In genomic region chr11:62546937-62547625, GRCh38 we compare ENCODE assay signal across 8 cellular contexts. TPM values are rescaled to one million over a fixed set of nuclear protein-coding genes. Genes with fewer than 3 reads are reported as not detected.
A peak's percentile ranks its signal among the peaks of the same experiment; 100 is the strongest.
DNase-seq lines count a peak whose midpoint lies in the region; TF ChIP-seq lines count a peak whose summit lies in the region.

No MANE protein-coding gene starts in this region.

- H3K4ac ChIP-seq in mesenchymal stem cell (ENCODE audit: low read depth in 1 of 2, low read length in 2 of 2) = peak overlapping the region; percentile 37 to 91

- peak overlapping the region in 1 of 2 experiments; percentile 76 for H3K14ac ChIP-seq in mesenchymal stem cell (ENCODE audit: low read length in 2 of 2)

- H3K36me3 ChIP-seq in BJ (ENCODE audit: control insufficient read depth, insufficient read depth, low read length) (peaks cover 3% of the 10 kb centered on the region; the same call in 1 of the 2 replicates), MG63 (peaks cover 26% of the 10 kb centered on the region), colonic mucosa (no peaks in the 10 kb centered on the region), mesenchymal stem cell (ENCODE audit: control insufficient read depth in 1 of 2, insufficient read depth in 2 of 2, low read depth in 1 of 2, low read length in 2 of 2) (peaks cover 5 to 31% of the 10 kb centered on the region in 2 experiments), vagina (no peaks in the 10 kb centered on the region)

- peak overlapping the region; percentile 1 for H4K8ac ChIP-seq in mesenchymal stem cell (ENCODE audit: low read length)

- H3K4me1 ChIP-seq in colonic mucosa (peaks cover 41% of the 10 kb centered on the region), mesenchymal stem cell (ENCODE audit: control insufficient read depth, insufficient read depth, low read depth, low read length) (peaks cover 26% of the 10 kb centered on the region), vagina (peaks cover 75% of the 10 kb centered on the region)

- H2BK120ac ChIP-seq in mesenchymal stem cell (ENCODE audit: low read depth, low read length) = peak overlapping the region; percentile 65

- peak overlapping the region; percentile 96 for H3K4me3 ChIP-seq in BJ (ENCODE audit: low read depth, low read length)
- peak overlapping the region; percentile 97 for H3K4me3 ChIP-seq in MG63
- H3K4me3 ChIP-seq in colonic mucosa = peak overlapping the region; percentile 67
- H3K4me3 ChIP-seq in mesenchymal stem cell (ENCODE audit: insufficient read depth in 1 of 2, low read depth in 1 of 2, low read length in 2 of 2) = peak overlapping the region; percentile 87 to 98
- peak overlapping the region; percentile 99 to 100 for H3K4me3 ChIP-seq in vagina

- no peaks in the 10 kb centered on the region for H3K27me3 ChIP-seq in BJ (ENCODE audit: control insufficient read depth, insufficient read depth, low read length)
- no peaks in the 10 kb centered on the region for H3K27me3 ChIP-seq in MG63
- H3K27me3 ChIP-seq in colonic mucosa = no peaks in the 10 kb centered on the region
- no peaks in the 10 kb centered on the region for H3K27me3 ChIP-seq in mesenchymal stem cell (ENCODE audit: control insufficient read depth in 1 of 2, insufficient read depth in 1 of 2, low read length in 2 of 2)
- no peaks in the 10 kb centered on the region for H3K27me3 ChIP-seq in vagina

- peak overlapping the region; percentile 82 to 85 for H3K18ac ChIP-seq in mesenchymal stem cell (ENCODE audit: low read depth in 1 of 2, low read length in 2 of 2)

- peak overlapping the region in 1 of 2 experiments; percentile 36 for H3K23ac ChIP-seq in mesenchymal stem cell (ENCODE audit: low read length in 2 of 2)

- H3K27ac ChIP-seq in colonic mucosa = peak overlapping the region; percentile 96
- peak overlapping the region; percentile 85 for H3K27ac ChIP-seq in mesenchymal stem cell (ENCODE audit: low read length, poor library complexity, severe bottlenecking)
- H3K27ac ChIP-seq in vagina = peak overlapping the region; percentile 100

- H3K9ac ChIP-seq in colonic mucosa (ENCODE audit: low read depth in 2 of 2, low read length in 2 of 2) (peak overlapping the region; percentile 66 to 99), mesenchymal stem cell (ENCODE audit: low read length) (peak overlapping the region; percentile 98)

- POLR2A ChIA-PET in BJ (lab: Charles Lee) = interaction anchor here (0.6 to 1.2 kb wide), 5 partner anchors 9 to 122 kb away, joined by 3 to 11 read pairs (median 5); no protein-coding TSS in a partner anchor

- TF ChIP-seq CTCF in BJ (IDR thresholded peaks at IDR 0.05; ENCODE audit: insufficient read depth, low read depth, low read length) (no peak), colonic mucosa (IDR thresholded peaks at IDR 0.05) (no peak), vagina (IDR thresholded peaks at IDR 0.05) (no peak)

- intact Hi-C loops in colonic mucosa (cut with DNase I) (no loop called here), vagina (cut with DNase I) (no loop called here)

- H2AK5ac ChIP-seq in mesenchymal stem cell (ENCODE audit: low read length, severe bottlenecking) = no peak overlapping the region

- under 1% methylated on average over 29 of the region's 40 CpGs for WGBS in mesenchymal stem cell

- H2BK12ac ChIP-seq in mesenchymal stem cell (ENCODE audit: low read length in 2 of 2) = peak overlapping the region in 1 of 2 experiments; percentile 87

- DNase-seq in BJ (ENCODE audit: low read depth) (no peak), MG63 (peak; percentile 57), colonic mucosa (peak; percentile 56), mesenchymal stem cell (peak; percentile 79), vagina (ENCODE audit: extremely low spot score in 2 of 2) (peak in 1 of 2 donors; percentile 92), germinal center (ENCODE audit: low spot score) (no peak), NCI-H82 (lab: John Stamatoyannopoulos, UW) (no peak), occipital lobe (lab: John Stamatoyannopoulos, UW) (no peak)

- no peak overlapping the region for H4K91ac ChIP-seq in mesenchymal stem cell (ENCODE audit: low read length)

- no peaks in the 10 kb centered on the region for H3K9me3 ChIP-seq in MG63
- no peaks in the 10 kb centered on the region for H3K9me3 ChIP-seq in colonic mucosa
- H3K9me3 ChIP-seq in mesenchymal stem cell (ENCODE audit: control insufficient read depth, low read length) = no peaks in the 10 kb centered on the region
- no peaks in the 10 kb centered on the region for H3K9me3 ChIP-seq in vagina

- H2BK5ac ChIP-seq in mesenchymal stem cell (ENCODE audit: low read depth, low read length, poor library complexity, severe bottlenecking) = peak overlapping the region; percentile 77

- H3K4me2 ChIP-seq in mesenchymal stem cell (ENCODE audit: low read length, poor library complexity, severe bottlenecking) = peak overlapping the region; percentile 71

- no peak overlapping the region for H2AFZ ChIP-seq in mesenchymal stem cell (ENCODE audit: low read depth, low read length)

- peaks cover 13% of the 10 kb centered on the region for H3K79me1 ChIP-seq in mesenchymal stem cell (replicated peaks; ENCODE audit: low read length, poor library complexity, severe bottlenecking)

- peak overlapping the region; percentile 60 for H2BK15ac ChIP-seq in mesenchymal stem cell (ENCODE audit: low read depth, poor library complexity, severe bottlenecking)

- CTCF ChIA-PET in BJ (lab: Yijun Ruan, JAX) = interaction anchor here (0.6 to 6.7 kb wide), 7 partner anchors 13 to 149 kb away, joined by 3 to 95 read pairs (median 3); partner anchors contain the start of gene TUT1

- TF ChIP-seq POLR2A in vagina (IDR thresholded peaks at IDR 0.05) = no peak

RNA-seq across cellular contexts. Expression of gene AHNAK, which starts 0.5 kb away (rescaled TPM):
- polyA plus RNA-seq in BJ (2011; rRNA removed) = 145 and 185 TPM in 2 replicates
- polyA minus RNA-seq in BJ (2011; rRNA and poly(A)+ RNA removed) = 360 and 464 TPM in 2 replicates
- 110 and 122 TPM in 2 replicates for total RNA-seq in MG63 (2014; rRNA removed; shearing (Covaris generic); ENCODE audit: low replicate concordance)
- 100 to 1,000 TPM; 458 to 631 TPM for total RNA-seq in colonic mucosa
- polyA plus RNA-seq in mesenchymal stem cell (2013, experiment 1 of 2) = 71.8 TPM
- 65.2 TPM for polyA plus RNA-seq in mesenchymal stem cell (2013, experiment 2 of 2)
- total RNA-seq in vagina = 828 TPM
- total RNA-seq in occipital lobe = 18.6 TPM

RNA-seq across cellular contexts. Expression of gene EEF1G, which starts 26.6 kb away (rescaled TPM):
- polyA plus RNA-seq in BJ (2011; rRNA removed) = 2,358 and 2,459 TPM in 2 replicates
- 990 and 1,705 TPM in 2 replicates for polyA minus RNA-seq in BJ (2011; rRNA and poly(A)+ RNA removed)
- total RNA-seq in MG63 (2014; rRNA removed; shearing (Covaris generic); ENCODE audit: low replicate concordance) = 2,571 and 3,577 TPM in 2 replicates
- total RNA-seq in colonic mucosa (1,000 to 10,000 TPM; 1,328 to 1,358 TPM), vagina (1,183 TPM), occipital lobe (1,633 TPM)
- polyA plus RNA-seq in mesenchymal stem cell (2013, experiment 1 of 2) = 1,160 TPM
- polyA plus RNA-seq in mesenchymal stem cell (2013, experiment 2 of 2) = 1,130 TPM

RNA-seq across cellular contexts. Expression of gene TUT1, which starts 44.2 kb away (rescaled TPM):
- 6.4 and 9.9 TPM in 2 replicates for polyA plus RNA-seq in BJ (2011; rRNA removed)
- polyA minus RNA-seq in BJ (2011; rRNA and poly(A)+ RNA removed) = 2.8 and 4.5 TPM in 2 replicates
- 11.1 and 20.3 TPM in 2 replicates for total RNA-seq in MG63 (2014; rRNA removed; shearing (Covaris generic); ENCODE audit: low replicate concordance)
- total RNA-seq in colonic mucosa (10 to 100 TPM; 11.1 to 26.2 TPM), vagina (12.0 TPM), occipital lobe (4.5 TPM)
- polyA plus RNA-seq in mesenchymal stem cell (2013, experiment 1 of 2) = 6.3 TPM
- polyA plus RNA-seq in mesenchymal stem cell (2013, experiment 2 of 2) = 6.5 TPM

RNA-seq across cellular contexts. Expression of gene MTA2, which starts 54.6 kb away (rescaled TPM):
- 16.4 and 17.8 TPM in 2 replicates for polyA plus RNA-seq in BJ (2011; rRNA removed)
- 42.7 and 47.1 TPM in 2 replicates for polyA minus RNA-seq in BJ (2011; rRNA and poly(A)+ RNA removed)
- total RNA-seq in MG63 (2014; rRNA removed; shearing (Covaris generic); ENCODE audit: low replicate concordance) = 84.9 and 117 TPM in 2 replicates
- total RNA-seq in colonic mucosa (100 to 1,000 TPM in 1 of 2 donors, 10 to 100 TPM in 1; 91.0 to 133 TPM), vagina (96.3 TPM), occipital lobe (129 TPM)
- polyA plus RNA-seq in mesenchymal stem cell (2013, experiment 1 of 2) = 50.7 TPM
- 50.7 TPM for polyA plus RNA-seq in mesenchymal stem cell (2013, experiment 2 of 2)

Comparison
In these comparisons a context has a peak if more than half of its experiments do, and no peak if none do; other contexts are left out.
1. DNase-seq: peak in MG63 (single experiment), colonic mucosa (single experiment) and mesenchymal stem cell (single experiment); none in BJ (single experiment), germinal center (single experiment), NCI-H82 (single experiment) and occipital lobe (single experiment).
2. Peak in every context shown above with its lines, with median percentiles within 50 percentile points of each other: H3K4me3 ChIP-seq and H3K27ac ChIP-seq.